In genomic region chr1:95339377-95339776, GRCh38 we compare ENCODE assay signal across 18 cellular contexts.
"Had no signal": no experiment of that assay in that cellular context is flagged by ENCODE, and none has a peak within 500 bp of the region (broad histone marks: within the 10 kb centered on the region; RNA-seq: fewer than 3 reads in every experiment).

No MANE protein-coding gene starts in this region.

- H3K4me3 ChIP-seq: SJCRH30 had no signal

- H3K27ac ChIP-seq: SJCRH30 had no signal

- H3K36me3 ChIP-seq: SJCRH30 had no signal

- H3K4me1 ChIP-seq: SJCRH30 had no signal

- DNase-seq: IMR-90, Kasumi-1, KG1, MM.1S, NCI-H1092 treated with DMSO at 0.1 percent for 48 hours, NCI-H1436, NCI-H187, NCI-H2029, NCI-H2081 treated with DMSO at 0.1 percent for 48 hours, NCI-H345, NCI-H446 treated with DMSO at 0.1 percent for 48 hours, NCI-H510A treated with DMSO at 0.1 percent for 48 hours, NCI-H526, RPMI8226, SHP77 treated with DMSO at 0.1 percent for 48 hours had no signal

- H3K27me3 ChIP-seq: SJCRH30 had no signal

- ATAC-seq: HepG2, SK-N-SH treated with all-trans-retinoic acid at 6 μM for 48 hours had no signal
